8 cellular contexts compared by ENCODE assay signal in the genomic region with DNA sequence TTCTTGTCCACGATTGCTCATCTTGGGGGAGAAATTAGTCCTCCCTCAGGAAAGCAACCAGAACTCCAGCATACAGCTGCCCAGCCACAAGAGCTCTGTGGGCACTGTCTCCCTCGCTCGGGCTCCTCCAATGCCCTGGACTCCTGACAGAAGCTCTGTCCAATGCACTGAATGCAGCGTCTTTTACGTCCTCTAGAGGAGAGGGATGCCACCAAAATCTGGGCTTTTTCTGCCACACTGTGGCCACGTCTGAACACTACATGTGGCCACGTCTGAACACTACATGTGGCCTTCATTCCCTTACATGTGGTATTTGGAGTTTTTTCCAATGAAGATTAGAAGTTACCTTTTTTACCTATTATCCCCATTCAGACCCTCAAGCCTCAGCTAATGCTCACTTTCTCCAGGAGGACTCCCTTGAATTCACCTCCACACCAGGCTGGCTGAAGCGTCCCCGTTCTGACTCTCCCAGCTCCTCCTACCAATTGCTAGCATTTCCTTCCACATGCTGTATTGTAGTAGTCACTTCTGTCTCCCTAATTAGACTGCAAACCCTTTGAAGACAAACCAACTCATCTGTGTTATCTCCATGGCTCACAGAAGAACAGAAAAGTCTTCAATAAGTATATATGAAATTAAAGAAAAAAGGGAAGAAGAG.
A peak's percentile ranks its signal among the peaks of the same experiment; 100 is the strongest.
DNase-seq lines count a peak whose midpoint lies in the region; ATAC-seq lines count a peak whose summit lies in the region.

No MANE protein-coding gene starts in this region.

- H3K27ac ChIP-seq in epithelial cell of prostate, result no peak overlapping the region

- peak; percentile 60 for ATAC-seq in GM21447 (IDR thresholded peaks at IDR 0.05; ENCODE audit: unreplicated experiment)
- no peak for ATAC-seq in GM19328 (IDR thresholded peaks at IDR 0.05; ENCODE audit: unreplicated experiment)

- DNase-seq in EH (ENCODE audit: low read depth), result peak; percentile 91
- DNase-seq in M059J (ENCODE audit: low read depth), result peak; percentile 95
- peak; percentile 70 for DNase-seq in RPMI8226
- peak; percentile 10 for DNase-seq in epithelial cell of prostate (ENCODE audit: low read depth, low spot score)
- peak; percentile 57 for DNase-seq in mucosa of gallbladder (ENCODE audit: low spot score)
- no peak for DNase-seq in stimulated activated naive CD4-positive, alpha-beta T cell (lab: John Stamatoyannopoulos, UW)

Comparison
In these comparisons a context has a peak if more than half of its experiments do, and no peak if none do; other contexts are left out.
1. DNase-seq: peak in EH (single experiment), M059J (single experiment), RPMI8226 (single experiment), epithelial cell of prostate (single experiment) and mucosa of gallbladder (single experiment); none in stimulated activated naive CD4-positive, alpha-beta T cell (0 of 6).